12 cellular contexts compared by ENCODE assay signal in genomic region chr19:17610384-17610783, GRCh38. TPM values are rescaled to one million over a fixed set of nuclear protein-coding genes. Genes with fewer than 3 reads are reported as not detected.
DNase-seq lines count a peak whose midpoint lies in the region; ATAC-seq and TF ChIP-seq lines count a peak whose summit lies in the region.
"Had no signal": no experiment of that assay in that cellular context is flagged by ENCODE, and none has a peak within 500 bp of the region (broad histone marks: within the 10 kb centered on the region; RNA-seq: fewer than 3 reads in every experiment).

No MANE protein-coding gene starts in this region.

- no peaks in the 10 kb centered on the region for H3K36me3 ChIP-seq in CD4-positive, CD25-positive, alpha-beta regulatory T cell (ENCODE audit: control insufficient read depth, insufficient read depth, low read length)
- H3K36me3 ChIP-seq in brain microvascular endothelial cell (replicated peaks) (no peaks in the 10 kb centered on the region), PC-3 (ENCODE audit: low read depth, low read length) (no peaks in the 10 kb centered on the region)
- H3K36me3 ChIP-seq: left ventricle myocardium inferior had no signal

- H3K27ac ChIP-seq in CD4-positive, CD25-positive, alpha-beta regulatory T cell (ENCODE audit: insufficient read depth, low read length, poor library complexity, severe bottlenecking): no peak overlapping the region
- H3K27ac ChIP-seq in brain microvascular endothelial cell: no peak overlapping the region
- H3K27ac ChIP-seq in PC-3 (ENCODE audit: low read length): no peak overlapping the region
- H3K27ac ChIP-seq: left ventricle myocardium inferior had no signal

- H3K36me3 Mint-ChIP-seq in CD4-positive, CD25-positive, alpha-beta regulatory T cell: peaks cover 2% of the 10 kb centered on the region
- H3K36me3 Mint-ChIP-seq: CD8-positive, alpha-beta memory T cell had no signal

- no peak overlapping the region for H3K4me3 Mint-ChIP-seq in CD4-positive, CD25-positive, alpha-beta regulatory T cell
- H3K4me3 Mint-ChIP-seq: CD8-positive, alpha-beta memory T cell had no signal

- H3K4me2 ChIP-seq in PC-3 (ENCODE audit: low read length): no peak overlapping the region

- in situ Hi-C loops in brain microvascular endothelial cell (cut with HindIII; ENCODE audit: low pct_ligation_motif_present, low sequenced_read_pairs): no loop called here

- POLR2A ChIA-PET in PC-3 (lab: Charles Lee; ENCODE audit: unreplicated experiment): no interaction called here

- peaks cover 0 to 10% (median 4%) of the 10 kb centered on the region in 4 donors for H3K4me1 Mint-ChIP-seq in CD4-positive, CD25-positive, alpha-beta regulatory T cell

- no peaks in the 10 kb centered on the region for H4K20me1 ChIP-seq in PC-3 (ENCODE audit: low read length)

- no peak overlapping the region for H3K4me3 ChIP-seq in CD4-positive, CD25-positive, alpha-beta regulatory T cell (ENCODE audit: low read depth, low read length)
- no peak overlapping the region for H3K4me3 ChIP-seq in brain microvascular endothelial cell (ENCODE audit: low read depth, low read length)
- no peak overlapping the region for H3K4me3 ChIP-seq in PC-3 (ENCODE audit: low read length)
- H3K4me3 ChIP-seq: left ventricle myocardium inferior had no signal

- no peaks in the 10 kb centered on the region for H3K79me2 ChIP-seq in PC-3 (ENCODE audit: low read length)

- H3K9ac ChIP-seq in PC-3 (ENCODE audit: low read length): no peak overlapping the region

- no peaks in the 10 kb centered on the region for H3K9me2 ChIP-seq in PC-3 (replicated peaks; ENCODE audit: low read length)

- no peaks in the 10 kb centered on the region for H3K27me3 ChIP-seq in CD4-positive, CD25-positive, alpha-beta regulatory T cell (ENCODE audit: control insufficient read depth, insufficient read depth, low read length)
- no peaks in the 10 kb centered on the region for H3K27me3 ChIP-seq in brain microvascular endothelial cell (replicated peaks)
- no peaks in the 10 kb centered on the region for H3K27me3 ChIP-seq in PC-3 (ENCODE audit: low read length)

- peak in 2 of 3 donors; percentile 17 to 41 for DNase-seq in CD4-positive, CD25-positive, alpha-beta regulatory T cell
- peak; percentile 58 for DNase-seq in HuH-7 (ENCODE audit: low spot score)
- DNase-seq in SW480 (ENCODE audit: low spot score): peak; percentile 41
- peak; percentile 59 for DNase-seq in iPS-NIHi7 (ENCODE audit: extremely low spot score)
- no peak for DNase-seq in hippocampal formation (lab: John Stamatoyannopoulos, UW)
- DNase-seq in brain microvascular endothelial cell: no peak
- DNase-seq in PC-3: no peak
- DNase-seq in sciatic nerve (ENCODE audit: low spot score): no peak
- DNase-seq: activated gamma-delta T cell; left ventricle myocardium inferior; stimulated activated CD4-positive, alpha-beta T cell treated with anti-CD3 and anti-CD28 coated beads, Interleukin-4, amount 100 ng/mL, for 4 hours had no signal

- H3K27ac Mint-ChIP-seq in CD4-positive, CD25-positive, alpha-beta regulatory T cell: no peak overlapping the region
- H3K27ac Mint-ChIP-seq: CD8-positive, alpha-beta memory T cell had no signal

- H3K9me3 ChIP-seq in CD4-positive, CD25-positive, alpha-beta regulatory T cell (ENCODE audit: control insufficient read depth in 2 of 2, low read length in 2 of 2): no peaks in the 10 kb centered on the region
- no peaks in the 10 kb centered on the region for H3K9me3 ChIP-seq in PC-3 (ENCODE audit: low read length)
- H3K9me3 ChIP-seq: left ventricle myocardium inferior had no signal

- peaks cover 13% of the 10 kb centered on the region for H3K4me1 ChIP-seq in CD4-positive, CD25-positive, alpha-beta regulatory T cell (ENCODE audit: control insufficient read depth, insufficient read depth, low read length, poor library complexity, severe bottlenecking)
- 0 out of 2 replicates have a peak, but pooled peaks cover 6% of the 10 kb centered on the region for H3K4me1 ChIP-seq in PC-3 (ENCODE audit: insufficient read depth, low read length)

- H3K9me3 Mint-ChIP-seq in CD4-positive, CD25-positive, alpha-beta regulatory T cell: peaks cover 0 to 4% (median 0%) of the 10 kb centered on the region in 7 donors

- intact Hi-C loops in PC-3 (cut with micrococcal nuclease) (no loop called here), sciatic nerve (cut with DNase I) (no loop called here)

- CTCF ChIA-PET in PC-3 (lab: Charles Lee): interaction anchor here (0.6 kb wide), 1 partner anchor 265 kb away, joined by 9 read pairs; no protein-coding TSS in a partner anchor

- ATAC-seq in CD4-positive, CD25-positive, alpha-beta regulatory T cell (ENCODE audit: low read depth in 2 of 2): no peak
- no peak for ATAC-seq in PC-3
- ATAC-seq in sciatic nerve: no peak

- H3F3A ChIP-seq in PC-3 (ENCODE audit: low read length, unreplicated experiment): no peaks in the 10 kb centered on the region

- H3K27me3 Mint-ChIP-seq in CD4-positive, CD25-positive, alpha-beta regulatory T cell: no peaks in the 10 kb centered on the region

- TF ChIP-seq CTCF in brain microvascular endothelial cell (IDR thresholded peaks at IDR 0.05; ENCODE audit: low read depth, low read length, missing control alignments) (no peak), PC-3 (conservative IDR thresholded peaks at IDR 0.05; ENCODE audit: low read depth, low read length) (no peak)

- BruUV-seq in PC-3 (replicated peaks; lab: Mats Ljungman, UMichigan): no TSS peak

- H2AFZ ChIP-seq in PC-3 (ENCODE audit: low read length): no peak overlapping the region

RNA-seq across cellular contexts. Expression of gene COLGALT1, which starts 54.9 kb away (rescaled TPM):
- total RNA-seq in CD4-positive, CD25-positive, alpha-beta regulatory T cell: 40.6 TPM
- 10 to 100 TPM; 17.1 to 18.9 (median 17.8) TPM for polyA plus RNA-seq in CD4-positive, CD25-positive, alpha-beta regulatory T cell
- total RNA-seq in PC-3 (2014; rRNA removed) (80.7 and 98.8 TPM in 2 replicates), sciatic nerve (84.0 TPM)

Comparison
In these comparisons a context has a peak if more than half of its experiments do, and no peak if none do; other contexts are left out.
1. DNase-seq: peak in CD4-positive, CD25-positive, alpha-beta regulatory T cell (2 of 3), HuH-7 (single experiment), SW480 (single experiment) and iPS-NIHi7 (single experiment); none in hippocampal formation (0 of 2), brain microvascular endothelial cell (single experiment), PC-3 (single experiment) and sciatic nerve (single experiment).